In the genomic region with DNA sequence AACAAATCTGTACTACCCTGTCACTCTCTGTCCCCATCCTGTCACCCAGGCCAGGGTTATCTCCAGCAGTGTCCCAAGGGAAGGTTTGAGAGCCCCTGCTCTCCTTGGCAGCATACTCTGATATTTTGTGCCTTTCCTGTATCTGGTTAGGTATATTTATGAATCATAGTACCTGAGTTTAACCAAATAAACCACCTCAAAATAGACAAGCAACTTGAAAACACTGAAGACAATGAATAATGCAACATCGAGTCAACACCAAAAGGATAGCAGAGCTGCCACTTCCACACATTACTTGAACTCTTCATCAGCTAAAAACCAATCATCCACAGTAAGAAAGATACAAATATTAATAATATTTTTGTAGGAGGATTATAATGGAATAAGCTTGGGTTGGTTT, we compare ENCODE assay signal across 29 cellular contexts.
"Had no signal": no experiment of that assay in that cellular context is flagged by ENCODE, and none has a peak within 500 bp of the region (broad histone marks: within the 10 kb centered on the region; RNA-seq: fewer than 3 reads in every experiment).

No MANE protein-coding gene starts in this region.

- H3K4me2 ChIP-seq: neural progenitor cell had no signal

- H3K4me1 ChIP-seq: neural progenitor cell, parathyroid adenoma, psoas muscle, suprapubic skin, testis, tibial artery, transverse colon, uterus had no signal

- H3K27me3 Mint-ChIP-seq: stimulated activated naive CD8-positive, alpha-beta T cell treated with anti-CD3 and anti-CD28 coated beads, Interleukin-15, Interleukin-2, amounts not matched to agents 100 ng/mL and 50 ng/mL, for 24 hours had no signal

- H3K4me3 Mint-ChIP-seq: naive B cell; natural killer cell; nephron; neural progenitor cell; stimulated activated effector memory CD8-positive, alpha-beta T cell treated with anti-CD3 and anti-CD28 coated beads, Interleukin-12 subunit alpha, Interleukin-12 subunit beta, amount 100 ng/mL, for 72 hours; stimulated activated naive CD8-positive, alpha-beta T cell treated with anti-CD3 and anti-CD28 coated beads, Interleukin-15, Interleukin-2, amounts not matched to agents 100 ng/mL and 50 ng/mL, for 24 hours; type B pancreatic cell had no signal

- H3K4me3 ChIP-seq: neural progenitor cell, ovary, psoas muscle, right lobe of liver, sigmoid colon, suprapubic skin, testis, tibial artery, transverse colon, upper lobe of right lung, uterus had no signal

- H3K9me3 ChIP-seq: ovary, psoas muscle, right lobe of liver, sigmoid colon, suprapubic skin, testis, tibial artery, transverse colon, upper lobe of right lung, uterus had no signal

- H3K4me1 Mint-ChIP-seq: natural killer cell, neural progenitor cell had no signal

- H2AFZ ChIP-seq: parathyroid adenoma had no signal

- H3K79me2 ChIP-seq: parathyroid adenoma had no signal

- H3K36me3 Mint-ChIP-seq: naive B cell, natural killer cell, neural progenitor cell had no signal

- H3K27me3 ChIP-seq: neural progenitor cell, ovary, sigmoid colon, suprapubic skin, testis, tibial artery, transverse colon, upper lobe of right lung, uterus had no signal

- H3K36me3 ChIP-seq: neural progenitor cell, ovary, right lobe of liver, sigmoid colon, suprapubic skin, tibial artery, transverse colon, upper lobe of right lung, uterus had no signal

- H3K27ac ChIP-seq: neural progenitor cell, ovary, parathyroid adenoma, psoas muscle, right lobe of liver, sigmoid colon, suprapubic skin, testis, tibial artery, transverse colon, upper lobe of right lung, uterus had no signal

- ATAC-seq: natural killer cell; psoas muscle; right cardiac atrium; right lobe of liver; stimulated activated effector memory CD8-positive, alpha-beta T cell treated with anti-CD3 and anti-CD28 coated beads, Interleukin-12 subunit alpha, Interleukin-12 subunit beta, amount 100 ng/mL, for 72 hours; upper lobe of right lung had no signal

- H3K27ac Mint-ChIP-seq: naive B cell; natural killer cell; nephron; neural progenitor cell; progenitor cell of endocrine pancreas; stimulated activated effector memory CD8-positive, alpha-beta T cell treated with anti-CD3 and anti-CD28 coated beads, Interleukin-12 subunit alpha, Interleukin-12 subunit beta, amount 100 ng/mL, for 72 hours; stimulated activated naive CD8-positive, alpha-beta T cell treated with anti-CD3 and anti-CD28 coated beads, Interleukin-15, Interleukin-2, amounts not matched to agents 100 ng/mL and 50 ng/mL, for 24 hours; type B pancreatic cell had no signal

- H3K9me3 Mint-ChIP-seq: natural killer cell; stimulated activated naive CD8-positive, alpha-beta T cell treated with anti-CD3 and anti-CD28 coated beads, Interleukin-15, Interleukin-2, amounts not matched to agents 100 ng/mL and 50 ng/mL, for 24 hours had no signal

- FAIRE-seq: small intestine had no signal

- H3K9ac ChIP-seq: neural progenitor cell, parathyroid adenoma had no signal

- DNase-seq: naive B cell; natural killer cell; occipital lobe; ovary; posterior cingulate gyrus; psoas muscle; right cardiac atrium; right lobe of liver; sigmoid colon; small intestine; stimulated activated CD4-positive, alpha-beta T cell treated with anti-CD3 and anti-CD28 coated beads, Interleukin-15, amount 100 ng/mL, for 24 hours; stimulated activated CD4-positive, alpha-beta T cell treated with anti-CD3 and anti-CD28 coated beads, Interleukin-2, amount 100 ng/mL, for 24 hours; stimulated activated CD4-positive, alpha-beta T cell treated with anti-CD3 and anti-CD28 coated beads, Interleukin-2, amount 100 ng/mL, for 48 hours; stimulated activated CD4-positive, alpha-beta T cell treated with anti-CD3 and anti-CD28 coated beads, Interleukin-4, amount 100 ng/mL, for 24 hours; stimulated activated naive CD4-positive, alpha-beta T cell; substantia nigra; testis; tibial artery; transverse colon; upper lobe of right lung; uterus had no signal
